ENCODE assay signal across 19 cellular contexts in the genomic region with DNA sequence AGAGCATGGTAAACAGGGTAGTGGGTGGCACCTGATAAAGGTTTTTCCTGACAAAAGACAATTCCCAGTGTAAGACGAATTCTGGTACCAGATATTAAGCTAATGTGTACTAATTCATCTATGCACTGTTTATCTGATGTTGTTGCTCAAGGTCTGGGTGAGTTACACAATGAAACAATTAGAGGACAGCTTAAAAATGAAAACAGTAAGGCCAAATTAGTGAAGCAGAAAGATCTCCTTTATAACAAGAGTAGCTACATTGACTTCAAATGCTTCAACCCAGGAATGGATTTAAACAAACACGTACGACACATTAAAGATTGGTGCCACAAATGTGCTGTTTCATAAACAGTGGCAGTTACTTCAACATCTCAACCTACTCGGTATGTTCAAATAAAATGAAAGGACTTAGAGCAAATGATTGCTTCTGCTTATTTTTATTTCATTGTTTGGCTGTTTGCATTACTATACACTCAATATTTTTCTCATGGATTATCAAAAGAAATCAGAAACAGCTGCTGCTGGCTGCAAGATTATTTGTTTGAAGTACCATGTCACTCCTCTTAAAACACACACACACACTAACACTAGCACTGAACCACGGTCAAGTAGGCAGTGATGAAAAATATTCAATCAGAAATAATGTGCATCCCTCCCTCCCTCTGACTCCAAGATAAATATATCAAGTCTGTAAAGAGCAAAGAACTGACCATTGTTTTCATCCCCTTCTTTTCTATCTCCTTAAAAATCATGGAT.
DNase-seq lines count a peak whose midpoint lies in the region; FAIRE-seq and TF ChIP-seq lines count a peak whose summit lies in the region.
"Had no signal": no experiment of that assay in that cellular context is flagged by ENCODE, and none has a peak within 500 bp of the region (broad histone marks: within the 10 kb centered on the region; RNA-seq: fewer than 3 reads in every experiment).

No MANE protein-coding gene starts in this region.

- no peak overlapping the region for H3K9ac ChIP-seq in astrocyte (ENCODE audit: low read length)
- H3K9ac ChIP-seq in mesenchymal stem cell (ENCODE audit: low read length): peak overlapping the region; percentile 67

- peaks cover 38% of the 10 kb centered on the region for H3K36me3 Mint-ChIP-seq in HFFc6 (ENCODE audit: low read depth)
- H3K36me3 Mint-ChIP-seq in astrocyte (ENCODE audit: low read depth, unreplicated experiment): peaks cover 2% of the 10 kb centered on the region

- H2BK120ac ChIP-seq in mesenchymal stem cell (ENCODE audit: low read depth, low read length): no peak overlapping the region

- H2BK12ac ChIP-seq in mesenchymal stem cell (ENCODE audit: low read length in 2 of 2): no peak overlapping the region

- H3K4me3 ChIP-seq in astrocyte (ENCODE audit: insufficient read depth, low read depth, low read length) (no peak overlapping the region), mesenchymal stem cell (ENCODE audit: insufficient read depth in 1 of 2, low read depth in 1 of 2, low read length in 2 of 2) (no peak overlapping the region), ovary (no peak overlapping the region)
- H3K4me3 ChIP-seq: SJSA1 had no signal

- intact Hi-C loops in ovary (cut with DNase I): no loop called here

- H2BK15ac ChIP-seq in mesenchymal stem cell (ENCODE audit: low read depth, poor library complexity, severe bottlenecking): no peak overlapping the region

- H3K27ac Mint-ChIP-seq in HFFc6 (peak overlapping the region; percentile 50), astrocyte (ENCODE audit: unreplicated experiment) (no peak overlapping the region)
- H3K27ac Mint-ChIP-seq: H9 had no signal

- no peak overlapping the region for H3K23ac ChIP-seq in mesenchymal stem cell (ENCODE audit: low read length in 2 of 2)

- DNase-seq in AG09319 (ENCODE audit: extremely low read depth, low read depth) (peak; percentile 62), HFFc6 (no peak), astrocyte (ENCODE audit: low read depth) (no peak), mesenchymal stem cell (no peak), cerebellum (ENCODE audit: low spot score) (no peak), SKM-1 (lab: John Stamatoyannopoulos, UW; ENCODE audit: unreplicated experiment) (no peak), ovary (no peak)
- DNase-seq: BE2C, H9, KG1, NCI-H1092 treated with DMSO at 0.1 percent for 48 hours, NCI-H1436 treated with DMSO at 0.1 percent for 48 hours, NCI-H1930, NCI-H2171, NCI-H345 had no signal

- H4K20me1 ChIP-seq in astrocyte (ENCODE audit: insufficient read depth, low read length): no peaks in the 10 kb centered on the region

- peaks cover 24% of the 10 kb centered on the region for H3K9me3 Mint-ChIP-seq in HFFc6
- peaks cover 14% of the 10 kb centered on the region for H3K9me3 Mint-ChIP-seq in astrocyte (ENCODE audit: unreplicated experiment)

- no peak for TF ChIP-seq POLR2A in ovary (IDR thresholded peaks at IDR 0.05)

- no peaks in the 10 kb centered on the region for H3K79me1 ChIP-seq in mesenchymal stem cell (replicated peaks; ENCODE audit: low read length, poor library complexity, severe bottlenecking)

- H2BK5ac ChIP-seq in mesenchymal stem cell (ENCODE audit: low read depth, low read length, poor library complexity, severe bottlenecking): no peak overlapping the region

- peaks cover 7% of the 10 kb centered on the region for H3K9me3 ChIP-seq in astrocyte (ENCODE audit: insufficient read depth, low read depth, low read length)
- peaks cover 7% of the 10 kb centered on the region for H3K9me3 ChIP-seq in mesenchymal stem cell (ENCODE audit: control insufficient read depth, low read length)
- H3K9me3 ChIP-seq in ovary: no peaks in the 10 kb centered on the region
- H3K9me3 ChIP-seq: BE2C had no signal

- H3K18ac ChIP-seq in mesenchymal stem cell (ENCODE audit: low read depth in 1 of 2, low read length in 2 of 2): no peak overlapping the region

- H3K4me1 Mint-ChIP-seq in HFFc6 (ENCODE audit: low read depth) (peaks cover 56% of the 10 kb centered on the region), astrocyte (ENCODE audit: low read depth, unreplicated experiment) (peaks cover 15% of the 10 kb centered on the region)
- H3K4me1 Mint-ChIP-seq: H9 had no signal

- no peak overlapping the region for H2AFZ ChIP-seq in astrocyte (ENCODE audit: low read depth, low read length)
- H2AFZ ChIP-seq in mesenchymal stem cell (ENCODE audit: low read depth, low read length): no peak overlapping the region

- H3K4me1 ChIP-seq in astrocyte (ENCODE audit: insufficient read depth, low read length) (peaks cover 12% of the 10 kb centered on the region), mesenchymal stem cell (ENCODE audit: control insufficient read depth, insufficient read depth, low read depth, low read length) (no peaks in the 10 kb centered on the region), ovary (ENCODE audit: insufficient read depth) (no peaks in the 10 kb centered on the region)
- H3K4me1 ChIP-seq: BE2C had no signal

- no peak for TF ChIP-seq CTCF in AG09319 (IDR thresholded peaks at IDR 0.05; ENCODE audit: low read depth, low read length)
- no peak for TF ChIP-seq CTCF in HFFc6 (IDR thresholded peaks at IDR 0.05)
- no peak for TF ChIP-seq CTCF in astrocyte (IDR thresholded peaks at IDR 0.05; ENCODE audit: insufficient read depth, low read depth, low read length)
- no peak for TF ChIP-seq CTCF in ovary (IDR thresholded peaks at IDR 0.05)

- TF ChIP-seq EP300 in ovary (IDR thresholded peaks at IDR 0.05): no peak

- no peak overlapping the region for H3K27ac ChIP-seq in astrocyte (ENCODE audit: low read depth, low read length)
- no peak overlapping the region for H3K27ac ChIP-seq in mesenchymal stem cell (ENCODE audit: low read length, poor library complexity, severe bottlenecking)
- H3K27ac ChIP-seq in ovary: no peak overlapping the region
- H3K27ac ChIP-seq: SJSA1 had no signal

- no peak overlapping the region for H3K14ac ChIP-seq in mesenchymal stem cell (ENCODE audit: low read length in 2 of 2)

- no peaks in the 10 kb centered on the region; the same call in 1 of the 2 replicates for H3K27me3 Mint-ChIP-seq in HFFc6 (ENCODE audit: insufficient read depth)
- no peaks in the 10 kb centered on the region for H3K27me3 Mint-ChIP-seq in astrocyte (ENCODE audit: low read depth, unreplicated experiment)

- H4K91ac ChIP-seq in mesenchymal stem cell (ENCODE audit: low read length): no peak overlapping the region

- no peaks in the 10 kb centered on the region for H3K79me2 ChIP-seq in astrocyte (ENCODE audit: insufficient read depth, low read length)

- H2AK5ac ChIP-seq in mesenchymal stem cell (ENCODE audit: low read length, severe bottlenecking): no peak overlapping the region

- no peaks in the 10 kb centered on the region for H3K36me3 ChIP-seq in astrocyte (ENCODE audit: insufficient read depth, low read length)
- H3K36me3 ChIP-seq in mesenchymal stem cell (ENCODE audit: control insufficient read depth in 1 of 2, insufficient read depth in 2 of 2, low read depth in 1 of 2, low read length in 2 of 2): no peaks in the 10 kb centered on the region
- H3K36me3 ChIP-seq in ovary: no peaks in the 10 kb centered on the region
- H3K36me3 ChIP-seq: BE2C, SJSA1 had no signal

- H3K4me3 Mint-ChIP-seq in HFFc6 (peak overlapping the region; percentile 33), astrocyte (ENCODE audit: unreplicated experiment) (no peak overlapping the region)
- H3K4me3 Mint-ChIP-seq: H9 had no signal

- no peak overlapping the region for H3K4ac ChIP-seq in mesenchymal stem cell (ENCODE audit: low read depth in 1 of 2, low read length in 2 of 2)

- 76% methylated on average over 4 of the region's 5 CpGs for WGBS in mesenchymal stem cell
- 49 to 62% (median 53%) methylated on average over 5 of the region's 5 CpGs for WGBS in ovary, 3 donors

- H4K8ac ChIP-seq in mesenchymal stem cell (ENCODE audit: low read length): no peak overlapping the region

- H3K4me2 ChIP-seq in astrocyte (ENCODE audit: low read length) (no peak overlapping the region), mesenchymal stem cell (ENCODE audit: low read length, poor library complexity, severe bottlenecking) (no peak overlapping the region)

- no peaks in the 10 kb centered on the region for H3K27me3 ChIP-seq in astrocyte (ENCODE audit: insufficient read depth, low read length)
- no peaks in the 10 kb centered on the region for H3K27me3 ChIP-seq in mesenchymal stem cell (ENCODE audit: control insufficient read depth in 1 of 2, insufficient read depth in 1 of 2, low read length in 2 of 2)
- no peaks in the 10 kb centered on the region for H3K27me3 ChIP-seq in ovary
- H3K27me3 ChIP-seq: BE2C, SJSA1 had no signal

- FAIRE-seq in astrocyte (lab: Jason Lieb, UNC): peak; percentile 20
- FAIRE-seq: A204.1, D721Med, GM12891 had no signal
